Comparison of ENCODE assay signal across 9 cellular contexts in genomic region chr12:107079172-107080011, GRCh38. TPM values are rescaled to one million over a fixed set of nuclear protein-coding genes. Genes with fewer than 3 reads are reported as not detected.
A peak's percentile ranks its signal among the peaks of the same experiment; 100 is the strongest.
DNase-seq lines count a peak whose midpoint lies in the region; ATAC-seq and TF ChIP-seq lines count a peak whose summit lies in the region.
"Had no signal": no experiment of that assay in that cellular context is flagged by ENCODE, and none has a peak within 500 bp of the region (broad histone marks: within the 10 kb centered on the region; RNA-seq: fewer than 3 reads in every experiment).

No MANE protein-coding gene starts in this region.

- CTCF ChIA-PET in MCF 10A (lab: Yijun Ruan, JAX), result interaction anchor here (0.6 to 3.4 kb wide), 13 partner anchors 8 to 641 kb away, joined by 3 to 38 read pairs (median 4); no protein-coding TSS in a partner anchor
- CTCF ChIA-PET in activated CD4-positive, alpha-beta memory T cell treated with anti-CD3 and anti-CD28 coated beads for 36 hours (lab: Charles Lee), result interaction anchor here (0.6 to 3.8 kb wide), 11 partner anchors 8 to 512 kb away, joined by 3 to 16 read pairs (median 4); no protein-coding TSS in a partner anchor

- no peaks in the 10 kb centered on the region for H4K20me1 ChIP-seq in OCI-LY1 (ENCODE audit: insufficient read depth, low read length)

- no peak for ATAC-seq in GM21723 (IDR thresholded peaks at IDR 0.05; ENCODE audit: unreplicated experiment)

- no peak overlapping the region for H3K27ac Mint-ChIP-seq in MCF 10A (ENCODE audit: low read depth, unreplicated experiment)
- H3K27ac Mint-ChIP-seq in activated CD4-positive, alpha-beta memory T cell treated with anti-CD3 and anti-CD28 coated beads for 36 hours, result no peak overlapping the region
- H3K27ac Mint-ChIP-seq: activated naive CD4-positive, alpha-beta T cell treated with anti-CD3 and anti-CD28 coated beads, Interleukin-2, amount 50 U/mL, for 24 hours had no signal

- TF ChIP-seq EP300 in transverse colon (IDR thresholded peaks at IDR 0.05; ENCODE audit: low read depth), result no peak

- in situ Hi-C loops in transverse colon (cut with MboI; ENCODE audit: low pct_ligation_motif_present in 1 of 4, low pct_unique_long_range_greater_than_20kb in 1 of 4, low sequenced_read_pairs in 3 of 4), result no loop called here

- H3K27me3 ChIP-seq in breast epithelium, result no peaks in the 10 kb centered on the region
- no peaks in the 10 kb centered on the region for H3K27me3 ChIP-seq in OCI-LY1 (ENCODE audit: insufficient read depth, low read length)
- no peaks in the 10 kb centered on the region for H3K27me3 ChIP-seq in transverse colon

- no peaks in the 10 kb centered on the region for H3K79me2 ChIP-seq in OCI-LY1 (ENCODE audit: insufficient read depth, low read length)

- TF ChIP-seq POLR2A in breast epithelium (IDR thresholded peaks at IDR 0.05), result no peak
- no peak for TF ChIP-seq POLR2A in transverse colon (IDR thresholded peaks at IDR 0.05)

- BruUV-seq in MCF 10A (replicated peaks; lab: Mats Ljungman, UMichigan), result no TSS peak

- H2AFZ ChIP-seq in OCI-LY1 (ENCODE audit: low read length), result no peak overlapping the region

- H3K9me3 ChIP-seq in breast epithelium (no peaks in the 10 kb centered on the region), OCI-LY1 (ENCODE audit: low read length) (no peaks in the 10 kb centered on the region), transverse colon (no peaks in the 10 kb centered on the region)

- peak; percentile 60 for TF ChIP-seq CTCF in MCF 10A (IDR thresholded peaks at IDR 0.05; ENCODE audit: unreplicated experiment)
- peak in 1 of 3 donors; percentile 18 for TF ChIP-seq CTCF in breast epithelium (IDR thresholded peaks at IDR 0.05)
- TF ChIP-seq CTCF in OCI-LY1 (IDR thresholded peaks at IDR 0.05; ENCODE audit: low read length), result peak; percentile 30
- peak; percentile 66 for TF ChIP-seq CTCF in fibroblast of pulmonary artery (IDR thresholded peaks at IDR 0.05; ENCODE audit: low read length, missing control alignments)
- peak in 4 of 5 experiments; percentile 35 to 45 (median 42) for TF ChIP-seq CTCF in transverse colon (IDR thresholded peaks at IDR 0.05)

- H3K4me2 ChIP-seq in OCI-LY1 (ENCODE audit: low read length), result no peak overlapping the region

- H3F3A ChIP-seq in OCI-LY1 (ENCODE audit: insufficient read depth, low read length), result no peaks in the 10 kb centered on the region

- no peak overlapping the region for H3K27ac ChIP-seq in breast epithelium
- no peak overlapping the region for H3K27ac ChIP-seq in OCI-LY1 (ENCODE audit: low read depth, low read length, poor library complexity, severe bottlenecking)
- no peak overlapping the region for H3K27ac ChIP-seq in transverse colon

- no peaks in the 10 kb centered on the region for H3K4me1 Mint-ChIP-seq in MCF 10A (ENCODE audit: insufficient read depth, unreplicated experiment)
- peaks cover 7% of the 10 kb centered on the region for H3K4me1 Mint-ChIP-seq in activated CD4-positive, alpha-beta memory T cell treated with anti-CD3 and anti-CD28 coated beads for 36 hours (ENCODE audit: low read depth)

- no peak overlapping the region for H3K4me3 ChIP-seq in breast epithelium
- H3K4me3 ChIP-seq in OCI-LY1 (ENCODE audit: low read depth, low read length, poor library complexity, severe bottlenecking), result no peak overlapping the region
- no peak overlapping the region for H3K4me3 ChIP-seq in fibroblast of pulmonary artery (replicated peaks; ENCODE audit: low read depth, low read length)
- H3K4me3 ChIP-seq in transverse colon, result no peak overlapping the region

- DNase-seq in MCF 10A (ENCODE audit: unreplicated experiment) (peak; percentile 35), breast epithelium (ENCODE audit: low spot score in 2 of 2) (no peak), fibroblast of pulmonary artery (ENCODE audit: low read depth) (peak; percentile 60), transverse colon (no peak)
- no peak for DNase-seq in activated CD4-positive, alpha-beta memory T cell treated with anti-CD3 and anti-CD28 coated beads for 36 hours
- no peak for DNase-seq in activated CD8-positive, alpha-beta memory T cell treated with anti-CD3 and anti-CD28 coated beads, Interleukin-2, amount 50 U/mL, for 48 hours

- H3K4me1 ChIP-seq in breast epithelium, result no peaks in the 10 kb centered on the region
- no peaks in the 10 kb centered on the region for H3K4me1 ChIP-seq in OCI-LY1 (ENCODE audit: insufficient read depth, low read length, severe bottlenecking)
- H3K4me1 ChIP-seq in transverse colon, result peaks cover 0 to 14% (median 5%) of the 10 kb centered on the region in 4 donors

- H3K36me3 ChIP-seq in breast epithelium (no peaks in the 10 kb centered on the region), OCI-LY1 (ENCODE audit: insufficient read depth, low read length) (no peaks in the 10 kb centered on the region), transverse colon (no peaks in the 10 kb centered on the region)

- no peaks in the 10 kb centered on the region for H3K27me3 Mint-ChIP-seq in MCF 10A (ENCODE audit: insufficient read depth, unreplicated experiment)
- no peaks in the 10 kb centered on the region for H3K27me3 Mint-ChIP-seq in activated CD4-positive, alpha-beta memory T cell treated with anti-CD3 and anti-CD28 coated beads for 36 hours
- H3K27me3 Mint-ChIP-seq: activated naive CD4-positive, alpha-beta T cell treated with anti-CD3 and anti-CD28 coated beads, Interleukin-2, amount 50 U/mL, for 24 hours had no signal

- no peaks in the 10 kb centered on the region for H3K9me2 ChIP-seq in OCI-LY1 (ENCODE audit: low read depth, low read length)

- POLR2A ChIA-PET in MCF 10A (lab: Yijun Ruan, JAX), result no interaction called here
- POLR2A ChIA-PET in activated CD4-positive, alpha-beta memory T cell treated with anti-CD3 and anti-CD28 coated beads for 36 hours (lab: Charles Lee), result no interaction called here

- H3K9ac ChIP-seq in OCI-LY1 (ENCODE audit: low read length), result no peak overlapping the region

- intact Hi-C loops in MCF 10A (cut with micrococcal nuclease), result loop anchor here (2.0 kb wide), 1 partner anchor 93 kb away; the partner anchor contains the start of gene MTERF2
- intact Hi-C loops in breast epithelium (cut with DNase I; ENCODE audit: low total_unique reads), result loop anchor here (5.0 kb wide), 1 partner anchor 37 kb away; no protein-coding TSS in a partner anchor
- intact Hi-C loops in transverse colon (cut with DNase I; ENCODE audit: low total_unique reads), result no loop called here
- intact Hi-C loops in activated CD4-positive, alpha-beta memory T cell treated with anti-CD3 and anti-CD28 coated beads for 36 hours (cut with micrococcal nuclease), result loop anchor here (2.0 kb wide), 1 partner anchor 13 kb away; the partner anchor contains the start of gene CRY1

- 88 to 100% methylated on average over 1 to 2 of the region's 2 CpGs for WGBS in transverse colon (ENCODE audit: low coverage in 1 of 2), 2 donors

- H3K4me3 Mint-ChIP-seq in MCF 10A (ENCODE audit: unreplicated experiment), result no peak overlapping the region
- H3K4me3 Mint-ChIP-seq in activated CD4-positive, alpha-beta memory T cell treated with anti-CD3 and anti-CD28 coated beads for 36 hours, result no peak overlapping the region
- H3K4me3 Mint-ChIP-seq: activated naive CD4-positive, alpha-beta T cell treated with anti-CD3 and anti-CD28 coated beads, Interleukin-2, amount 50 U/mL, for 24 hours had no signal

- peaks cover 18% of the 10 kb centered on the region for H3K9me3 Mint-ChIP-seq in MCF 10A (ENCODE audit: unreplicated experiment)
- H3K9me3 Mint-ChIP-seq in activated CD4-positive, alpha-beta memory T cell treated with anti-CD3 and anti-CD28 coated beads for 36 hours, result peaks cover 14% of the 10 kb centered on the region

- no peaks in the 10 kb centered on the region for H3K36me3 Mint-ChIP-seq in MCF 10A (ENCODE audit: insufficient read depth, unreplicated experiment)
- peaks cover 7% of the 10 kb centered on the region for H3K36me3 Mint-ChIP-seq in activated CD4-positive, alpha-beta memory T cell treated with anti-CD3 and anti-CD28 coated beads for 36 hours

RNA-seq across cellular contexts. Expression of gene CRY1, which starts 14.0 kb away (rescaled TPM):
- 11.6 and 14.9 TPM in 2 replicates for total RNA-seq in MCF 10A (2022)
- total RNA-seq in breast epithelium, result 10 to 100 TPM; 24.0 to 81.5 (median 47.5) TPM
- total RNA-seq in transverse colon, result 10 to 100 TPM; 10.1 to 71.8 (median 21.0) TPM
- total RNA-seq in activated CD4-positive, alpha-beta memory T cell treated with anti-CD3 and anti-CD28 coated beads for 36 hours, result 10 to 100 TPM; 23.5 to 24.1 TPM

Comparison
In these comparisons a context has a peak if more than half of its experiments do, and no peak if none do; other contexts are left out.
1. DNase-seq: peak in MCF 10A (single experiment) and fibroblast of pulmonary artery (single experiment); none in breast epithelium (0 of 2), transverse colon (single experiment), activated CD4-positive, alpha-beta memory T cell treated with anti-CD3 and anti-CD28 coated beads for 36 hours (single experiment) and activated CD8-positive, alpha-beta memory T cell treated with anti-CD3 and anti-CD28 coated beads, Interleukin-2, amount 50 U/mL, for 48 hours (single experiment).